ENCODE assay signal across 8 cellular contexts in genomic region chr7:2864999-2865670, GRCh38. TPM values are rescaled to one million over a fixed set of nuclear protein-coding genes. Genes with fewer than 3 reads are reported as not detected.
DNase-seq lines count a peak whose midpoint lies in the region; ATAC-seq and TF ChIP-seq lines count a peak whose summit lies in the region.

No MANE protein-coding gene starts in this region.

- TF ChIP-seq CTCF in C4-2B (conservative IDR thresholded peaks at IDR 0.05) (peak; percentile 95), mucosa of descending colon (IDR thresholded peaks at IDR 0.05) (peak; percentile 76)

- no peak overlapping the region for H3K27ac ChIP-seq in C4-2B
- H3K27ac ChIP-seq in effector memory CD4-positive, alpha-beta T cell (ENCODE audit: insufficient read depth, low read length, poor library complexity, severe bottlenecking), result no peak overlapping the region

- no peaks in the 10 kb centered on the region for H3K27me3 ChIP-seq in effector memory CD4-positive, alpha-beta T cell (replicated peaks; ENCODE audit: control insufficient read depth, insufficient read depth, low read length, poor library complexity, severe bottlenecking)

- intact Hi-C loops in mucosa of descending colon (cut with DNase I, micrococcal nuclease), result loop anchor here in 1 of 2 donors (10.0 kb wide), 1 partner anchor 290 kb away; no protein-coding TSS in a partner anchor

- H3K4me1 ChIP-seq in effector memory CD4-positive, alpha-beta T cell (ENCODE audit: control insufficient read depth, insufficient read depth, low read length, poor library complexity, severe bottlenecking), result peaks cover 26% of the 10 kb centered on the region
- H3K4me1 ChIP-seq in mucosa of descending colon (ENCODE audit: low read depth), result peaks cover 10% of the 10 kb centered on the region

- ATAC-seq in GM21528 (IDR thresholded peaks at IDR 0.05; ENCODE audit: low FRiP score, unreplicated experiment) (peak; percentile 40), mucosa of descending colon (peak; percentile 50)

- no peaks in the 10 kb centered on the region for H3K36me3 ChIP-seq in effector memory CD4-positive, alpha-beta T cell (ENCODE audit: control insufficient read depth, insufficient read depth, low read length)
- H3K36me3 ChIP-seq in mucosa of descending colon (ENCODE audit: low read depth), result no peaks in the 10 kb centered on the region

- H3K4me3 ChIP-seq in effector memory CD4-positive, alpha-beta T cell (ENCODE audit: insufficient read depth, low read depth, low read length, poor library complexity, severe bottlenecking), result no peak overlapping the region
- no peak overlapping the region for H3K4me3 ChIP-seq in mucosa of descending colon

- DNase-seq in NCI-H748 treated with DMSO at 0.1 percent for 48 hours (lab: John Stamatoyannopoulos, UW) (peak; percentile 39), mucosa of descending colon (peak in 2 of 3 donors; percentile 66 to 80), NCI-H2029 (lab: John Stamatoyannopoulos, UW) (no peak)
- peak; percentile 92 for DNase-seq in activated CD8-positive, alpha-beta memory T cell treated with anti-CD3 and anti-CD28 coated beads for 24 hours
- peak; percentile 43 to 66 (median 53) for DNase-seq in effector memory CD4-positive, alpha-beta T cell
- DNase-seq in stimulated activated CD8-positive, alpha-beta memory T cell treated with anti-CD3 and anti-CD28 coated beads, Interleukin-7, amount 100 ng/mL, for 24 hours (ENCODE audit: low read depth), result peak; percentile 57

- H3K9me3 ChIP-seq in effector memory CD4-positive, alpha-beta T cell (ENCODE audit: control insufficient read depth, low read length), result no peaks in the 10 kb centered on the region
- H3K9me3 ChIP-seq in mucosa of descending colon, result no peaks in the 10 kb centered on the region

RNA-seq across cellular contexts. Expression of gene GNA12, which starts 21.0 kb away (rescaled TPM):
- 10 to 100 TPM; 21.7 to 57.7 (median 25.7) TPM for total RNA-seq in mucosa of descending colon
